In genomic region chr5:73565166-73565968, GRCh38 we compare ENCODE assay signal across 8 cellular contexts. TPM values are rescaled to one million over a fixed set of nuclear protein-coding genes. Genes with fewer than 3 reads are reported as not detected.
DNase-seq lines count a peak whose midpoint lies in the region; ATAC-seq and FAIRE-seq lines count a peak whose summit lies in the region.

TSS of gene ANKRA2 (minus strand) at chr5:73565639. CDS start at chr5:73562881, 2,758 bp downstream.
TSS of gene UTP15 (plus strand) at chr5:73565743. CDS start at chr5:73567345, 1,602 bp downstream.

- peaks cover 5 to 14% of the 10 kb centered on the region in 2 donors for H3K36me3 Mint-ChIP-seq in activated T-cell treated with anti-CD3 and anti-CD28 coated beads, Interleukin-2, amount 50 U/mL, for 72 hours (ENCODE audit: insufficient read depth in 2 of 2)

- H3K9me3 Mint-ChIP-seq in activated T-cell treated with anti-CD3 and anti-CD28 coated beads, Interleukin-2, amount 50 U/mL, for 72 hours: no peaks in the 10 kb centered on the region

- peak within 1 kb of the TSS; percentile 75 to 97 for H3K4me3 ChIP-seq in muscle layer of colon (ENCODE audit: low read depth in 1 of 2, low read length in 2 of 2)

- peak within 1 kb of the TSS; percentile 76 for H3K27ac ChIP-seq in KOPT-K1 (ENCODE audit: low read depth, low read length, poor library complexity, severe bottlenecking)
- peak within 1 kb of the TSS; percentile 92 for H3K27ac ChIP-seq in muscle layer of colon (ENCODE audit: low read depth, low read length)

- peak within 1 kb of the TSS; percentile 97 to 98 for H3K4me3 Mint-ChIP-seq in activated T-cell treated with anti-CD3 and anti-CD28 coated beads, Interleukin-2, amount 50 U/mL, for 72 hours

- peak; percentile 96 for ATAC-seq in GM21786 (IDR thresholded peaks at IDR 0.05; ENCODE audit: unreplicated experiment)
- peak; percentile 96 to 97 for ATAC-seq in activated T-cell treated with anti-CD3 and anti-CD28 coated beads, Interleukin-2, amount 50 U/mL, for 72 hours (replicated peaks in 1 of 2)
- peak; percentile 99 for ATAC-seq in esophagus mucosa

- peak; percentile 79 for DNase-seq in DMS79 (lab: John Stamatoyannopoulos, UW)
- peak; percentile 79 for DNase-seq in RCC 7860 (ENCODE audit: low spot score)
- DNase-seq in activated T-cell treated with anti-CD3 and anti-CD28 coated beads, Interleukin-2, amount 50 U/mL, for 72 hours: peak; percentile 99
- DNase-seq in stimulated activated CD8-positive, alpha-beta memory T cell treated with anti-CD3 and anti-CD28 coated beads, Interleukin-7, amount 100 ng/mL, for 24 hours (ENCODE audit: low read depth): peak; percentile 99

- H3K36me3 ChIP-seq in KOPT-K1 (ENCODE audit: insufficient read depth, low read length): peaks cover 36% of the 10 kb centered on the region
- peaks cover 29% of the 10 kb centered on the region for H3K36me3 ChIP-seq in muscle layer of colon (ENCODE audit: insufficient read depth, low read length)

- H3K4me1 Mint-ChIP-seq in activated T-cell treated with anti-CD3 and anti-CD28 coated beads, Interleukin-2, amount 50 U/mL, for 72 hours (ENCODE audit: low read depth): peaks cover 35% of the 10 kb centered on the region

- FAIRE-seq in RCC 7860 (lab: Jason Lieb, UNC): peak; percentile 28

- H3K27ac Mint-ChIP-seq in activated T-cell treated with anti-CD3 and anti-CD28 coated beads, Interleukin-2, amount 50 U/mL, for 72 hours: peak within 1 kb of the TSS; percentile 99

- no peaks in the 10 kb centered on the region for H3K27me3 Mint-ChIP-seq in activated T-cell treated with anti-CD3 and anti-CD28 coated beads, Interleukin-2, amount 50 U/mL, for 72 hours (ENCODE audit: low read depth)

- no peaks in the 10 kb centered on the region for H3K27me3 ChIP-seq in muscle layer of colon (ENCODE audit: control insufficient read depth in 1 of 2, insufficient read depth in 2 of 2, low read length in 2 of 2)

- no peaks in the 10 kb centered on the region for H3K9me3 ChIP-seq in KOPT-K1 (ENCODE audit: insufficient read depth, low read length, poor library complexity, severe bottlenecking)
- H3K9me3 ChIP-seq in muscle layer of colon (ENCODE audit: low read length): no peaks in the 10 kb centered on the region

- H3K9ac ChIP-seq in muscle layer of colon (ENCODE audit: low read length): peak within 1 kb of the TSS; percentile 95

- H3K4me1 ChIP-seq in muscle layer of colon (ENCODE audit: insufficient read depth, low read length): peaks cover 20% of the 10 kb centered on the region

RNA-seq across cellular contexts. Expression of gene ANKRA2, which starts in this region (rescaled TPM):
- 10 to 100 TPM; 36.4 to 37.9 TPM for total RNA-seq in activated T-cell treated with anti-CD3 and anti-CD28 coated beads, Interleukin-2, amount 50 U/mL, for 72 hours
- total RNA-seq in esophagus mucosa: 12.9 TPM

RNA-seq across cellular contexts. Expression of gene UTP15, which starts in this region (rescaled TPM):
- total RNA-seq in activated T-cell treated with anti-CD3 and anti-CD28 coated beads, Interleukin-2, amount 50 U/mL, for 72 hours: 10 to 100 TPM; 26.3 to 34.4 TPM
- total RNA-seq in esophagus mucosa: 16.9 TPM

Comparison
In these comparisons a context has a peak if more than half of its experiments do, and no peak if none do; other contexts are left out.
1. Peak in every context shown above with its lines: DNase-seq, ATAC-seq, H3K4me3 ChIP-seq and H3K27ac ChIP-seq.